Comparison of ENCODE assay signal across 20 cellular contexts in genomic region chr20:46299078-46299477, GRCh38. TPM values are rescaled to one million over a fixed set of nuclear protein-coding genes. Genes with fewer than 3 reads are reported as not detected.
"Had no signal": no experiment of that assay in that cellular context is flagged by ENCODE, and none has a peak within 500 bp of the region (broad histone marks: within the 10 kb centered on the region; RNA-seq: fewer than 3 reads in every experiment).

No MANE protein-coding gene starts in this region.

- H3K36me3 ChIP-seq: esophagus muscularis mucosa, left ventricle myocardium inferior, neural progenitor cell, prostate gland, right atrium auricular region, tibial artery had no signal

- H3K27ac ChIP-seq: coronary artery, esophagus muscularis mucosa, left ventricle myocardium inferior, neural progenitor cell, prostate gland, right atrium auricular region, tibial artery had no signal

- DNase-seq: activated effector memory CD4-positive, alpha-beta T cell treated with Interleukin-2 at 50 U/mL for 16 hours; activated naive CD4-positive, alpha-beta T cell treated with anti-CD3 and anti-CD28 coated beads, Interleukin-2, amount 10 ng/mL, durations not matched to agents 7 days and 5 days; activated T-cell treated with anti-CD3 and anti-CD28 coated beads, Interleukin-2, amount 50 U/mL, for 72 hours; amygdala; cerebellar nuclear complex; hypothalamus; left ventricle myocardium inferior; naive thymus-derived CD8-positive, alpha-beta T cell; stimulated activated CD4-positive, alpha-beta T cell treated with anti-CD3 and anti-CD28 coated beads, Interleukin-4, amount 100 ng/mL, for 24 hours; T-helper 9 cell; tibial artery had no signal

- H3K9me3 ChIP-seq: esophagus muscularis mucosa, left ventricle myocardium inferior, prostate gland, right atrium auricular region, tibial artery had no signal

- H3K4me2 ChIP-seq: neural progenitor cell had no signal

- H3K4me1 ChIP-seq: esophagus muscularis mucosa, prostate gland, right atrium auricular region, tibial artery had no signal

- H3K9ac ChIP-seq: neural progenitor cell had no signal

- H3K27me3 ChIP-seq: right atrium auricular region had no signal

- ATAC-seq: activated T-cell treated with anti-CD3 and anti-CD28 coated beads, Interleukin-2, amount 50 U/mL, for 72 hours; naive thymus-derived CD8-positive, alpha-beta T cell; WTC11 had no signal

- FAIRE-seq: frontal cortex had no signal

- H3K4me3 ChIP-seq: coronary artery, esophagus muscularis mucosa, left ventricle myocardium inferior, neural progenitor cell, prostate gland, right atrium auricular region, tibial artery had no signal

- H2AFZ ChIP-seq: neural progenitor cell had no signal

RNA-seq across cellular contexts. Expression of gene CDH22, which starts 9.2 kb away (rescaled TPM):
- total RNA-seq: activated CD8-positive, alpha-beta memory T cell treated with anti-CD3 and anti-CD28 coated beads for 36 hours; activated T-cell treated with anti-CD3 and anti-CD28 coated beads, Interleukin-2, amount 50 U/mL, for 72 hours; naive thymus-derived CD8-positive, alpha-beta T cell; osteoblast had no signal
- polyA plus RNA-seq: naive thymus-derived CD8-positive, alpha-beta T cell had no signal
